In genomic region chr20:31691646-31692275, GRCh38 we compare ENCODE assay signal across 9 cellular contexts. TPM values are rescaled to one million over a fixed set of nuclear protein-coding genes. Genes with fewer than 3 reads are reported as not detected.
DNase-seq lines count a peak whose midpoint lies in the region; ATAC-seq, FAIRE-seq and TF ChIP-seq lines count a peak whose summit lies in the region.
"Had no signal": no experiment of that assay in that cellular context is flagged by ENCODE, and none has a peak within 500 bp of the region (broad histone marks: within the 10 kb centered on the region; RNA-seq: fewer than 3 reads in every experiment).

No MANE protein-coding gene starts in this region.

- no peak overlapping the region for H2BK5ac ChIP-seq in H1 (ENCODE audit: low read depth, low read length)

- H3K36me3 ChIP-seq in MM.1S (replicated peaks; ENCODE audit: insufficient read depth, low read length) (peaks cover 10% of the 10 kb centered on the region), H1 (ENCODE audit: control insufficient read depth in 2 of 4, insufficient read depth in 4 of 4, low read length in 3 of 4) (0 out of 8 replicates have a peak, but pooled peaks cover 0 to 2% (median 0%) of the 10 kb centered on the region in 4 experiments)

- peaks cover 79% of the 10 kb centered on the region for H3F3A ChIP-seq in MM.1S (ENCODE audit: insufficient read depth, low read length)

- H3K9me2 ChIP-seq in MM.1S (replicated peaks; ENCODE audit: insufficient read depth, low read length): no peaks in the 10 kb centered on the region

- H3K9ac ChIP-seq in MM.1S (ENCODE audit: low read length): peak overlapping the region; percentile 44; the same call in 1 of the 2 replicates
- no peak overlapping the region for H3K9ac ChIP-seq in H1 (replicated peaks in 1 of 4; ENCODE audit: extremely low read depth in 1 of 4, low read depth in 3 of 4, low read length in 3 of 4)

- H3K23ac ChIP-seq in H1 (ENCODE audit: insufficient read length): no peak overlapping the region

- ATAC-seq in GM18868 (IDR thresholded peaks at IDR 0.05; ENCODE audit: unreplicated experiment): peak; percentile 64
- no peak for ATAC-seq in Right ventricle myocardium inferior
- no peak for ATAC-seq in GM21515 (IDR thresholded peaks at IDR 0.05; ENCODE audit: unreplicated experiment)

- no peak for TF ChIP-seq EP300 in H1 (IDR thresholded peaks at IDR 0.05; ENCODE audit: borderline replicate concordance in 1 of 2, low read depth in 2 of 2, low read length in 2 of 2)

- no peak overlapping the region for H3K14ac ChIP-seq in H1 (ENCODE audit: insufficient read length)

- peaks cover 81% of the 10 kb centered on the region for H3K79me2 ChIP-seq in MM.1S (ENCODE audit: low read length)
- peaks cover 0 to 57% of the 10 kb centered on the region in 2 experiments; a peak in 2 of 4 replicates for H3K79me2 ChIP-seq in H1 (ENCODE audit: control insufficient read depth in 1 of 2, insufficient read depth in 2 of 2, low read length in 2 of 2)

- peak overlapping the region; percentile 2 for H3K4ac ChIP-seq in H1 (replicated peaks; ENCODE audit: insufficient read length, low read depth, low read length)

- CTCF ChIA-PET in H1 (lab: Charles Lee; ENCODE audit: partially characterized antibody): interaction anchor here (0.9 to 6.8 kb wide), 6 partner anchors 8 to 79 kb away, joined by 3 to 49 read pairs (median 8); no protein-coding TSS in a partner anchor

- no peak overlapping the region for H3K4me3 ChIP-seq in MM.1S (ENCODE audit: low read length)
- peak overlapping the region in 1 of 4 experiments; percentile 1; a peak in 1 of 8 replicates for H3K4me3 ChIP-seq in H1 (ENCODE audit: extremely low read depth in 1 of 4, insufficient read depth in 2 of 4, low read depth in 3 of 4, low read length in 4 of 4)

- H2AK5ac ChIP-seq in H1 (ENCODE audit: low read depth, low read length): no peak overlapping the region

- peaks cover 78% of the 10 kb centered on the region for H3K4me1 ChIP-seq in MM.1S (ENCODE audit: low read length)
- peaks cover 14 to 26% (median 20%) of the 10 kb centered on the region in 4 experiments for H3K4me1 ChIP-seq in H1 (replicated peaks in 1 of 4; ENCODE audit: control insufficient read depth in 3 of 4, insufficient read depth in 4 of 4, low read length in 3 of 4)

- no peak overlapping the region for H3K56ac ChIP-seq in H1 (replicated peaks; ENCODE audit: insufficient read length, low read depth, low read length)

- peak overlapping the region; percentile 92 for H3K27ac ChIP-seq in MM.1S (ENCODE audit: low read length)
- H3K27ac ChIP-seq in H1 (ENCODE audit: low read depth, low read length): no peak overlapping the region

- H3K27me3 ChIP-seq in MM.1S (replicated peaks; ENCODE audit: insufficient read depth, low read length): no peaks in the 10 kb centered on the region
- H3K27me3 ChIP-seq in H1 (replicated peaks in 1 of 4; ENCODE audit: control insufficient read depth in 3 of 4, extremely low read depth in 1 of 4, insufficient read depth in 3 of 4, low read length in 3 of 4): no peaks in the 10 kb centered on the region

- DNase-seq in A172 (ENCODE audit: low spot score) (peak; percentile 57), MM.1S (peak; percentile 78), H1 (ENCODE audit: low read depth in 1 of 2, low spot score in 2 of 2) (no peak), NCI-H774 (lab: John Stamatoyannopoulos, UW) (no peak), Right ventricle myocardium inferior (ENCODE audit: missing footprints) (no peak)
- DNase-seq in activated CD4-positive, CD25-positive, alpha-beta regulatory T cell treated with anti-CD3 and anti-CD28 coated beads, Interleukin-2, amount 50 U/mL, for 72 hours: no peak
- DNase-seq: T-helper 9 cell had no signal

- H2BK12ac ChIP-seq in H1 (ENCODE audit: low read depth, low read length): no peak overlapping the region

- TF ChIP-seq CTCF in MM.1S (IDR thresholded peaks at IDR 0.05; ENCODE audit: low read length) (no peak), H1 (IDR thresholded peaks at IDR 0.05; ENCODE audit: control extremely low read depth in 1 of 3, insufficient read depth in 1 of 3, low read depth in 1 of 3, low read length in 3 of 3) (no peak)

- peaks cover 5% of the 10 kb centered on the region for H3K79me1 ChIP-seq in H1 (ENCODE audit: low read depth, low read length)

- H3K9me3 ChIP-seq in MM.1S (replicated peaks; ENCODE audit: insufficient read depth, low read length) (no peaks in the 10 kb centered on the region), H1 (ENCODE audit: insufficient read depth in 2 of 2, low read depth in 1 of 2, low read length in 1 of 2) (no peaks in the 10 kb centered on the region)

- no peak for TF ChIP-seq RAD21 in H1 (IDR thresholded peaks at IDR 0.05 in 1 of 2, conservative IDR thresholded peaks at IDR 0.05 in 1 of 2; ENCODE audit: low read depth in 2 of 2, low read length in 2 of 2)

- intact Hi-C loops in Right ventricle myocardium inferior (cut with DNase I): no loop called here

- peak; percentile 85 for FAIRE-seq in H1 (lab: Jason Lieb, UNC)

- H3K23me2 ChIP-seq in H1 (ENCODE audit: low read depth, low read length): no peaks in the 10 kb centered on the region

- POLR2A ChIA-PET in H1 (lab: Charles Lee; ENCODE audit: partially characterized antibody): interaction anchor here (0.9 to 1.9 kb wide), 9 partner anchors 9 to 87 kb away, joined by 3 to 6 read pairs (median 4); partner anchors contain the start of gene ID1

- H4K5ac ChIP-seq in H1 (ENCODE audit: insufficient read length, low read depth, low read length): no peak overlapping the region

- no peak for TF ChIP-seq POLR2A in H1 (IDR thresholded peaks at IDR 0.05; ENCODE audit: control extremely low read depth in 1 of 2, low read depth in 2 of 2, low read length in 2 of 2)

- H4K20me1 ChIP-seq in MM.1S (ENCODE audit: insufficient read depth, low read length) (no peaks in the 10 kb centered on the region), H1 (replicated peaks in 1 of 2; ENCODE audit: control insufficient read depth in 1 of 2, insufficient read depth in 2 of 2, low read length in 2 of 2) (no peaks in the 10 kb centered on the region)

- H2BK20ac ChIP-seq in H1 (ENCODE audit: low read length): no peak overlapping the region

- 74% methylated on average over 1 of the region's 1 CpG; no CpG with 5 or more reads in 1 of the 2 experiments for WGBS in H1 (ENCODE audit: extremely low coverage in 1 of 2, insufficient coverage in 1 of 2, insufficient read length in 1 of 2, insufficient replicate concordance in 2 of 2, low coverage in 1 of 2, low lambda C conversion rate in 2 of 2, missing lambda C conversion rate in 1 of 2), 2 experiments

- no peak overlapping the region for H4K91ac ChIP-seq in H1 (replicated peaks; ENCODE audit: insufficient read length, low read length)

- no peak overlapping the region for H2BK15ac ChIP-seq in H1 (ENCODE audit: low read length)

- H2BK120ac ChIP-seq in H1 (replicated peaks; ENCODE audit: low read depth, low read length): peak overlapping the region; percentile 37

- H4K8ac ChIP-seq in H1 (ENCODE audit: extremely low read depth, insufficient read depth, low read length): no peak overlapping the region

- no peak overlapping the region for H3K18ac ChIP-seq in H1 (ENCODE audit: extremely low read depth, low read length)

- H2AFZ ChIP-seq in MM.1S (ENCODE audit: low read length) (no peak overlapping the region), H1 (ENCODE audit: low read length) (no peak overlapping the region)

- H3K4me2 ChIP-seq in MM.1S (ENCODE audit: low read depth, low read length) (peak overlapping the region; percentile 10; the same call in 1 of the 2 replicates), H1 (ENCODE audit: insufficient read depth in 1 of 2, low read depth in 2 of 2, low read length in 2 of 2) (peak overlapping the region in 1 of 2 experiments; percentile 16; a peak in 1 of 4 replicates)

TF ChIP-seq in H1, 55 proteins besides CTCF, POLR2A, EP300 and RAD21 (continues in another document):
- TF ChIP-seq BRCA1 (IDR thresholded peaks at IDR 0.05; ENCODE audit: low read depth, low read length) (no peak), SRF (IDR thresholded peaks at IDR 0.05; ENCODE audit: low read depth, low read length) (no peak), RFX5 (IDR thresholded peaks at IDR 0.05; ENCODE audit: borderline replicate concordance, low read depth, low read length) (no peak)

RNA-seq across cellular contexts. Expression of gene BCL2L1, which starts 30.9 kb away (rescaled TPM):
- 202 and 212 TPM in 2 replicates for total RNA-seq in A172 (2014; rRNA removed; shearing (Covaris generic))
- 64.9 and 66.0 TPM in 2 replicates for total RNA-seq in H1 (2021; fragmentation: NEBNext Ultra II Directional; extraction: Animal tissue kit (Norgen Biotek cat#: 25700))
- 66.1 and 94.4 TPM in 2 replicates for polyA plus RNA-seq in H1 (2011; rRNA removed)
- polyA plus RNA-seq in H1 (2011; cell fraction: cytosol; rRNA removed): 78.2 TPM
- polyA plus RNA-seq in H1 (2011; cell fraction: nucleus; rRNA removed): 67.5 TPM
- 69.5 to 76.8 TPM (median 74.9 TPM) in 4 replicates for polyA plus RNA-seq in H1 (2012, experiment 1 of 2)
- polyA plus RNA-seq in H1 (2012, experiment 2 of 2): 119 TPM
- polyA plus RNA-seq in H1 (2013, experiment 1 of 2): 36.6 TPM
- polyA plus RNA-seq in H1 (2013, experiment 2 of 2): 38.8 TPM
- 49.7 and 68.8 TPM in 2 replicates for polyA minus RNA-seq in H1 (2011; rRNA and poly(A)+ RNA removed)
- 46.3 TPM for polyA minus RNA-seq in H1 (2011; cell fraction: cytosol; rRNA and poly(A)+ RNA removed)
- 57.2 TPM for polyA minus RNA-seq in H1 (2011; cell fraction: nucleus; rRNA and poly(A)+ RNA removed)
- 55.2 TPM for total RNA-seq in Right ventricle myocardium inferior

RNA-seq across cellular contexts. Expression of gene TPX2, which starts 47.3 kb away (rescaled TPM):
- 224 and 245 TPM in 2 replicates for total RNA-seq in A172 (2014; rRNA removed; shearing (Covaris generic))
- total RNA-seq in H1 (2021; fragmentation: NEBNext Ultra II Directional; extraction: Animal tissue kit (Norgen Biotek cat#: 25700)): 122 and 125 TPM in 2 replicates
- polyA plus RNA-seq in H1 (2011; rRNA removed): 36.5 and 43.6 TPM in 2 replicates
- 59.8 TPM for polyA plus RNA-seq in H1 (2011; cell fraction: cytosol; rRNA removed)
- polyA plus RNA-seq in H1 (2011; cell fraction: nucleus; rRNA removed): 51.2 TPM
- polyA plus RNA-seq in H1 (2012, experiment 1 of 2): 97.2 to 147 TPM (median 112 TPM) in 4 replicates
- 15.4 TPM for polyA plus RNA-seq in H1 (2012, experiment 2 of 2)
- polyA plus RNA-seq in H1 (2013, experiment 1 of 2): 96.2 TPM
- 91.5 TPM for polyA plus RNA-seq in H1 (2013, experiment 2 of 2)
- polyA minus RNA-seq in H1 (2011; rRNA and poly(A)+ RNA removed): 68.9 and 76.2 TPM in 2 replicates
- 54.8 TPM for polyA minus RNA-seq in H1 (2011; cell fraction: cytosol; rRNA and poly(A)+ RNA removed)
- polyA minus RNA-seq in H1 (2011; cell fraction: nucleus; rRNA and poly(A)+ RNA removed): 62.2 TPM
- total RNA-seq in Right ventricle myocardium inferior: 1.2 TPM

RNA-seq across cellular contexts. Expression of gene COX4I2, which starts 54.0 kb away (rescaled TPM):
- not detected in 2 replicates for total RNA-seq in A172 (2014; rRNA removed; shearing (Covaris generic))
- not detected in 2 replicates for total RNA-seq in H1 (2021; fragmentation: NEBNext Ultra II Directional; extraction: Animal tissue kit (Norgen Biotek cat#: 25700))
- 0.26 and 0.97 TPM in 2 replicates for polyA plus RNA-seq in H1 (2011; rRNA removed)
- 0.14 TPM for polyA plus RNA-seq in H1 (2011; cell fraction: cytosol; rRNA removed)
- not detected for polyA plus RNA-seq in H1 (2011; cell fraction: nucleus; rRNA removed)
- 0.64 TPM in 1 of 4 replicates, not detected in the others for polyA plus RNA-seq in H1 (2012, experiment 1 of 2)
- not detected for polyA plus RNA-seq in H1 (2012, experiment 2 of 2)
- polyA plus RNA-seq in H1 (2013, experiment 1 of 2): not detected
- not detected for polyA plus RNA-seq in H1 (2013, experiment 2 of 2)
- polyA minus RNA-seq in H1 (2011; rRNA and poly(A)+ RNA removed): not detected in 2 replicates
- polyA minus RNA-seq in H1 (2011; cell fraction: cytosol; rRNA and poly(A)+ RNA removed): not detected
- polyA minus RNA-seq in H1 (2011; cell fraction: nucleus; rRNA and poly(A)+ RNA removed): not detected
- total RNA-seq in Right ventricle myocardium inferior: 7.1 TPM

Comparison
In these comparisons a context has a peak if more than half of its experiments do, and no peak if none do; other contexts are left out.
1. DNase-seq: peak in A172 (single experiment) and MM.1S (single experiment); none in H1 (0 of 2), activated CD4-positive, CD25-positive, alpha-beta regulatory T cell treated with anti-CD3 and anti-CD28 coated beads, Interleukin-2, amount 50 U/mL, for 72 hours (single experiment), NCI-H774 (single experiment) and Right ventricle myocardium inferior (single experiment).
2. RNA of gene TPX2, which starts 47.3 kb away (total RNA-seq): 224 to 245 TPM in A172 and 122 to 125 TPM in H1; 1.2 TPM in Right ventricle myocardium inferior (single experiment); every median in the first group is over 10 times any median in the second.